1 cellular context compared by ENCODE assay signal in the genomic region with DNA sequence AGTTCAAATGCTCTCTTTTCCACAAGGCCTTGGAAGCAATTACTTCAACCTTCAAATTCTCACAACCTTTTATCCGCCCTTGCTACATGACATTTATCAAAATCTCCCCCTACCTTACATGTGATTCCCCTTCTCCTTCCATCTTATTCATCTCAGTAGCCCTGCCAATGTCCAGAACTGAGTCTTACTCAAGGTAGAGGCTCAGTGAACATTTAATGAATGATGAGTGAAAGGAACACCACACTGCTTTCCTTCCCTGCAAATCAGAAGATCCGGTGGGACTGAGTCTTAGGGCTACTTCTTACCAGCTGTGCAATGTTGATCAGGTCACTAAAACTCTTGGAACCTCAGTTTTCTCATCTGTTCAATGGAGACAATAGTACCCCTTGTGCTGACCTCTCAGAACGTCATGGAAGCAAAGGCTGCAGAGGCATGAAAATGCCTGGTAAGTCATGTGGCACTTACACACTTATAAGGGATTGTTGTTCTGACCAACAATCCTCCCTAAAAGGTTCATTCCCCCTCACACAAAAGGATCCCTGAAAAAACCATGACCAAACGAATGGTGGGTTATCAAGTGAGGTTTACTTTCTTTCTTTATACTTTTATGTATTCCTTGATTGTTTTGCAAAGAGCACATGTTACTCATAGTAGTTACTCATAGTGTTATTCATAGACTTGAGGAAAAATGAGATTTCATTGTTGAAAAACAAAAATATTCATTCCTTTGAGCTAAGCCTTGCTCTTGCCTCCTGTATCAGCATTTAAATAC.
TF ChIP-seq lines count a peak whose summit lies in the region.

No MANE protein-coding gene starts in this region.

TF ChIP-seq in IMR-90, 13 proteins besides CTCF, POLR2A, EP300 and RAD21:
- TF ChIP-seq MAZ (IDR thresholded peaks at IDR 0.05; ENCODE audit: borderline replicate concordance, low read depth, low read length), result no peak
- TF ChIP-seq MAFK (IDR thresholded peaks at IDR 0.05; ENCODE audit: low read depth, low read length), result 0 out of 2 replicates have a peak, but pooled peaks have one; percentile 13
TF ChIP-seq in IMR-90: peak in this region for 1.
